In the genomic region with DNA sequence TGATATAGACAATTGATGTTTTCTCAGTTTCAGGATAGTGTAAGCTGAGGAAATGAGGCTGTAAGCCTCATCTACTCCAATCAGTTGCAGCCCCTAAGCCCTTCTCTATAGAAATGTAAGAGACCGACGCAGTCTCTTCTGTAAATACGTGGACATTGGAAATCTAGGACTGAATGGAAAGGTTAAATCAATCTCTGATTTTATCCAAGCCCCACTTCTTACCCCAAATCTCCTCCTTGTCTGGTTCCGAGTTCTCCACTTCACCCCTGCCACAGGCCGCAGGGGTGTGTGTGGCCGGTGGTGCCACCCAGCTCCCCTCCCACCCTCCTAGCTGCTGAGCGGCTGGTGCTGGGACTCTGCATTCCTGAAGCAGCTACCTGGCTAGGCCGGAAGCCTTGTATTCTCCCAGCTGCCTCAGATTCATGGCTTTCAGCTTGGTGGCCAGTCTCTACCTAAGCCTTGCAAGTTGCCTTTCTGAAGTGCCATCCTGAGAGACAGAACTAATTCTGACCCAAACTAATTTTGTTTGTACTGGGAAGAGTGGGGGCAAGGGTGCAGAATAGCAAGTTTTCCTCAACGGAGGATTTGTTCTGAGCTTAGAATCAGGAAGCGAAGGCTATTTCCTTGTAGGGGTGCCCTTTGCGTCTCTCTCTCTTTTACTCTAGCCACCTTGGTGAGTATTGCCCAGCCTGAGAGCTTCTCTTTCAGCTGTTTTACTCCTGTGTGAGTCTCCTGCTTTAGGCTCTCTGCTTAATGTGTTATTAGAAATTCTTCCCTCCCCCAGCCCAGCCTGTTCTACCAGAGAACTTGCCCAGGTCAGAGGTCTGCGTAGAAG, we compare ENCODE assay signal across 1 cellular context.
TF ChIP-seq lines count a peak whose summit lies in the region.

No MANE protein-coding gene starts in this region.

TF ChIP-seq in GM12878, 131 proteins besides CTCF, POLR2A, EP300 and RAD21:
- TF ChIP-seq CBX5 (IDR thresholded peaks at IDR 0.05; ENCODE audit: low read depth) = no peak
- no peak for TF ChIP-seq TCF3 (IDR thresholded peaks at IDR 0.05; ENCODE audit: borderline replicate concordance, insufficient read depth, low read depth, low read length)
- no peak for TF ChIP-seq ZNF217 (IDR thresholded peaks at IDR 0.05)
- TF ChIP-seq BACH1 (IDR thresholded peaks at IDR 0.05; ENCODE audit: borderline replicate concordance) = no peak
- TF ChIP-seq, protein P1, sequence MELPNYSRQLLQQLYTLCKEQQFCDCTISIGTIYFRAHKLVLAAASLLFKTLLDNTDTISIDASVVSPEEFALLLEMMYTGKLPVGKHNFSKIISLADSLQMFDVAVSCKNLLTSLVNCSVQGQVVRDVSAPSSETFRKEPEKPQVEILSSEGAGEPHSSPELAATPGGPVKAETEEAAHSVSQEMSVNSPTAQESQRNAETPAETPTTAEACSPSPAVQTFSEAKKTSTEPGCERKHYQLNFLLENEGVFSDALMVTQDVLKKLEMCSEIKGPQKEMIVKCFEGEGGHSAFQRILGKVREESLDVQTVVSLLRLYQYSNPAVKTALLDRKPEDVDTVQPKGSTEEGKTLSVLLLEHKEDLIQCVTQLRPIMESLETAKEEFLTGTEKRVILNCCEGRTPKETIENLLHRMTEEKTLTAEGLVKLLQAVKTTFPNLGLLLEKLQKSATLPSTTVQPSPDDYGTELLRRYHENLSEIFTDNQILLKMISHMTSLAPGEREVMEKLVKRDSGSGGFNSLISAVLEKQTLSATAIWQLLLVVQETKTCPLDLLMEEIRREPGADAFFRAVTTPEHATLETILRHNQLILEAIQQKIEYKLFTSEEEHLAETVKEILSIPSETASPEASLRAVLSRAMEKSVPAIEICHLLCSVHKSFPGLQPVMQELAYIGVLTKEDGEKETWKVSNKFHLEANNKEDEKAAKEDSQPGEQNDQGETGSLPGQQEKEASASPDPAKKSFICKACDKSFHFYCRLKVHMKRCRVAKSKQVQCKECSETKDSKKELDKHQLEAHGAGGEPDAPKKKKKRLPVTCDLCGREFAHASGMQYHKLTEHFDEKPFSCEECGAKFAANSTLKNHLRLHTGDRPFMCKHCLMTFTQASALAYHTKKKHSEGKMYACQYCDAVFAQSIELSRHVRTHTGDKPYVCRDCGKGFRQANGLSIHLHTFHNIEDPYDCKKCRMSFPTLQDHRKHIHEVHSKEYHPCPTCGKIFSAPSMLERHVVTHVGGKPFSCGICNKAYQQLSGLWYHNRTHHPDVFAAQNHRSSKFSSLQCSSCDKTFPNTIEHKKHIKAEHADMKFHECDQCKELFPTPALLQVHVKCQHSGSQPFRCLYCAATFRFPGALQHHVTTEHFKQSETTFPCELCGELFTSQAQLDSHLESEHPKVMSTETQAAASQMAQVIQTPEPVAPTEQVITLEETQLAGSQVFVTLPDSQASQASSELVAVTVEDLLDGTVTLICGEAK (IDR thresholded peaks at IDR 0.05; ENCODE audit: borderline replicate concordance) = no peak
- TF ChIP-seq, protein P2, sequence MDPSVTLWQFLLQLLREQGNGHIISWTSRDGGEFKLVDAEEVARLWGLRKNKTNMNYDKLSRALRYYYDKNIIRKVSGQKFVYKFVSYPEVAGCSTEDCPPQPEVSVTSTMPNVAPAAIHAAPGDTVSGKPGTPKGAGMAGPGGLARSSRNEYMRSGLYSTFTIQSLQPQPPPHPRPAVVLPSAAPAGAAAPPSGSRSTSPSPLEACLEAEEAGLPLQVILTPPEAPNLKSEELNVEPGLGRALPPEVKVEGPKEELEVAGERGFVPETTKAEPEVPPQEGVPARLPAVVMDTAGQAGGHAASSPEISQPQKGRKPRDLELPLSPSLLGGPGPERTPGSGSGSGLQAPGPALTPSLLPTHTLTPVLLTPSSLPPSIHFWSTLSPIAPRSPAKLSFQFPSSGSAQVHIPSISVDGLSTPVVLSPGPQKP (IDR thresholded peaks at IDR 0.05; ENCODE audit: low read depth, low read length) = no peak
- TF ChIP-seq, protein P3, sequence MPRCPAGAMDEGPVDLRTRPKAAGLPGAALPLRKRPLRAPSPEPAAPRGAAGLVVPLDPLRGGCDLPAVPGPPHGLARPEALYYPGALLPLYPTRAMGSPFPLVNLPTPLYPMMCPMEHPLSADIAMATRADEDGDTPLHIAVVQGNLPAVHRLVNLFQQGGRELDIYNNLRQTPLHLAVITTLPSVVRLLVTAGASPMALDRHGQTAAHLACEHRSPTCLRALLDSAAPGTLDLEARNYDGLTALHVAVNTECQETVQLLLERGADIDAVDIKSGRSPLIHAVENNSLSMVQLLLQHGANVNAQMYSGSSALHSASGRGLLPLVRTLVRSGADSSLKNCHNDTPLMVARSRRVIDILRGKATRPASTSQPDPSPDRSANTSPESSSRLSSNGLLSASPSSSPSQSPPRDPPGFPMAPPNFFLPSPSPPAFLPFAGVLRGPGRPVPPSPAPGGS (IDR thresholded peaks at IDR 0.05; ENCODE audit: borderline replicate concordance, insufficient read depth, low read depth, low read length, poor library complexity, severe bottlenecking) = no peak
- no peak for TF ChIP-seq GABPA (IDR thresholded peaks at IDR 0.05; ENCODE audit: low read depth)
- TF ChIP-seq, protein P4, sequence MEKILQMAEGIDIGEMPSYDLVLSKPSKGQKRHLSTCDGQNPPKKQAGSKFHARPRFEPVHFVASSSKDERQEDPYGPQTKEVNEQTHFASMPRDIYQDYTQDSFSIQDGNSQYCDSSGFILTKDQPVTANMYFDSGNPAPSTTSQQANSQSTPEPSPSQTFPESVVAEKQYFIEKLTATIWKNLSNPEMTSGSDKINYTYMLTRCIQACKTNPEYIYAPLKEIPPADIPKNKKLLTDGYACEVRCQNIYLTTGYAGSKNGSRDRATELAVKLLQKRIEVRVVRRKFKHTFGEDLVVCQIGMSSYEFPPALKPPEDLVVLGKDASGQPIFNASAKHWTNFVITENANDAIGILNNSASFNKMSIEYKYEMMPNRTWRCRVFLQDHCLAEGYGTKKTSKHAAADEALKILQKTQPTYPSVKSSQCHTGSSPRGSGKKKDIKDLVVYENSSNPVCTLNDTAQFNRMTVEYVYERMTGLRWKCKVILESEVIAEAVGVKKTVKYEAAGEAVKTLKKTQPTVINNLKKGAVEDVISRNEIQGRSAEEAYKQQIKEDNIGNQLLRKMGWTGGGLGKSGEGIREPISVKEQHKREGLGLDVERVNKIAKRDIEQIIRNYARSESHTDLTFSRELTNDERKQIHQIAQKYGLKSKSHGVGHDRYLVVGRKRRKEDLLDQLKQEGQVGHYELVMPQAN (conservative IDR thresholded peaks at IDR 0.05) = no peak
- no peak for TF ChIP-seq CREM (IDR thresholded peaks at IDR 0.05; ENCODE audit: low read depth)
- no peak for TF ChIP-seq EED (IDR thresholded peaks at IDR 0.05; ENCODE audit: low read depth)
- TF ChIP-seq, protein P5, sequence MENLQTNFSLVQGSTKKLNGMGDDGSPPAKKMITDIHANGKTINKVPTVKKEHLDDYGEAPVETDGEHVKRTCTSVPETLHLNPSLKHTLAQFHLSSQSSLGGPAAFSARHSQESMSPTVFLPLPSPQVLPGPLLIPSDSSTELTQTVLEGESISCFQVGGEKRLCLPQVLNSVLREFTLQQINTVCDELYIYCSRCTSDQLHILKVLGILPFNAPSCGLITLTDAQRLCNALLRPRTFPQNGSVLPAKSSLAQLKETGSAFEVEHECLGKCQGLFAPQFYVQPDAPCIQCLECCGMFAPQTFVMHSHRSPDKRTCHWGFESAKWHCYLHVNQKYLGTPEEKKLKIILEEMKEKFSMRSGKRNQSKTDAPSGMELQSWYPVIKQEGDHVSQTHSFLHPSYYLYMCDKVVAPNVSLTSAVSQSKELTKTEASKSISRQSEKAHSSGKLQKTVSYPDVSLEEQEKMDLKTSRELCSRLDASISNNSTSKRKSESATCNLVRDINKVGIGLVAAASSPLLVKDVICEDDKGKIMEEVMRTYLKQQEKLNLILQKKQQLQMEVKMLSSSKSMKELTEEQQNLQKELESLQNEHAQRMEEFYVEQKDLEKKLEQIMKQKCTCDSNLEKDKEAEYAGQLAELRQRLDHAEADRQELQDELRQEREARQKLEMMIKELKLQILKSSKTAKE (IDR thresholded peaks at IDR 0.05; ENCODE audit: low read depth, poor library complexity, severe bottlenecking) = no peak
- TF ChIP-seq, protein P6, sequence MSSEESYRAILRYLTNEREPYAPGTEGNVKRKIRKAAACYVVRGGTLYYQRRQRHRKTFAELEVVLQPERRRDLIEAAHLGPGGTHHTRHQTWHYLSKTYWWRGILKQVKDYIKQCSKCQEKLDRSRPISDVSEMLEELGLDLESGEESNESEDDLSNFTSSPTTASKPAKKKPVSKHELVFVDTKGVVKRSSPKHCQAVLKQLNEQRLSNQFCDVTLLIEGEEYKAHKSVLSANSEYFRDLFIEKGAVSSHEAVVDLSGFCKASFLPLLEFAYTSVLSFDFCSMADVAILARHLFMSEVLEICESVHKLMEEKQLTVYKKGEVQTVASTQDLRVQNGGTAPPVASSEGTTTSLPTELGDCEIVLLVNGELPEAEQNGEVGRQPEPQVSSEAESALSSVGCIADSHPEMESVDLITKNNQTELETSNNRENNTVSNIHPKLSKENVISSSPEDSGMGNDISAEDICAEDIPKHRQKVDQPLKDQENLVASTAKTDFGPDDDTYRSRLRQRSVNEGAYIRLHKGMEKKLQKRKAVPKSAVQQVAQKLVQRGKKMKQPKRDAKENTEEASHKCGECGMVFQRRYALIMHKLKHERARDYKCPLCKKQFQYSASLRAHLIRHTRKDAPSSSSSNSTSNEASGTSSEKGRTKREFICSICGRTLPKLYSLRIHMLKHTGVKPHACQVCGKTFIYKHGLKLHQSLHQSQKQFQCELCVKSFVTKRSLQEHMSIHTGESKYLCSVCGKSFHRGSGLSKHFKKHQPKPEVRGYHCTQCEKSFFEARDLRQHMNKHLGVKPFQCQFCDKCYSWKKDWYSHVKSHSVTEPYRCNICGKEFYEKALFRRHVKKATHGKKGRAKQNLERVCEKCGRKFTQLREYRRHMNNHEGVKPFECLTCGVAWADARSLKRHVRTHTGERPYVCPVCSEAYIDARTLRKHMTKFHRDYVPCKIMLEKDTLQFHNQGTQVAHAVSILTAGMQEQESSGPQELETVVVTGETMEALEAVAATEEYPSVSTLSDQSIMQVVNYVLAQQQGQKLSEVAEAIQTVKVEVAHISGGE (CRISPR knock-in tag; IDR thresholded peaks at IDR 0.05) = no peak
- no peak for TF ChIP-seq RUNX3 (IDR thresholded peaks at IDR 0.05; ENCODE audit: low read length)
